1 cellular context compared by ENCODE assay signal in the genomic region with DNA sequence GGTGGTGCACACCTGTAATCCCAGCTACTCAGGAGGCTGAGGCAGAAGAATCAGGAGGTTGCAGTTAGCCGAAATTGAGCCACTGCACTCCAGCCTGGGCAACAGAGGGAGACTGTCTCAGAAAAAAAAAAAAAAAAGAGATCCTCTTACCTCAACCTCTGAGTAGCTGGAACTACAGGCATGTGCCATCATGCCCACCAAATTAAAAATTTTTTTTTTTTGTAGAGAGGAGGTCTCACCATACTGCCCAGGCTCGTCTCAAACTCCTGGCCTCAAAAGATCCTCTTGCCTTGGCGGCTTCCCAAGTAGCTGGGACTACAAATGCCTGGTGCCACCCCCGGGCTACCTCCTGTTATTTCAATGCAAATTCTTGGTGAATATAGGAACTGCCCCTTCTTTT.
TF ChIP-seq lines count a peak whose summit lies in the region.

No MANE protein-coding gene starts in this region.

TF ChIP-seq in K562, 482 proteins besides CTCF, POLR2A, EP300 and RAD21 (continued from another document):
- TF ChIP-seq, protein P1, sequence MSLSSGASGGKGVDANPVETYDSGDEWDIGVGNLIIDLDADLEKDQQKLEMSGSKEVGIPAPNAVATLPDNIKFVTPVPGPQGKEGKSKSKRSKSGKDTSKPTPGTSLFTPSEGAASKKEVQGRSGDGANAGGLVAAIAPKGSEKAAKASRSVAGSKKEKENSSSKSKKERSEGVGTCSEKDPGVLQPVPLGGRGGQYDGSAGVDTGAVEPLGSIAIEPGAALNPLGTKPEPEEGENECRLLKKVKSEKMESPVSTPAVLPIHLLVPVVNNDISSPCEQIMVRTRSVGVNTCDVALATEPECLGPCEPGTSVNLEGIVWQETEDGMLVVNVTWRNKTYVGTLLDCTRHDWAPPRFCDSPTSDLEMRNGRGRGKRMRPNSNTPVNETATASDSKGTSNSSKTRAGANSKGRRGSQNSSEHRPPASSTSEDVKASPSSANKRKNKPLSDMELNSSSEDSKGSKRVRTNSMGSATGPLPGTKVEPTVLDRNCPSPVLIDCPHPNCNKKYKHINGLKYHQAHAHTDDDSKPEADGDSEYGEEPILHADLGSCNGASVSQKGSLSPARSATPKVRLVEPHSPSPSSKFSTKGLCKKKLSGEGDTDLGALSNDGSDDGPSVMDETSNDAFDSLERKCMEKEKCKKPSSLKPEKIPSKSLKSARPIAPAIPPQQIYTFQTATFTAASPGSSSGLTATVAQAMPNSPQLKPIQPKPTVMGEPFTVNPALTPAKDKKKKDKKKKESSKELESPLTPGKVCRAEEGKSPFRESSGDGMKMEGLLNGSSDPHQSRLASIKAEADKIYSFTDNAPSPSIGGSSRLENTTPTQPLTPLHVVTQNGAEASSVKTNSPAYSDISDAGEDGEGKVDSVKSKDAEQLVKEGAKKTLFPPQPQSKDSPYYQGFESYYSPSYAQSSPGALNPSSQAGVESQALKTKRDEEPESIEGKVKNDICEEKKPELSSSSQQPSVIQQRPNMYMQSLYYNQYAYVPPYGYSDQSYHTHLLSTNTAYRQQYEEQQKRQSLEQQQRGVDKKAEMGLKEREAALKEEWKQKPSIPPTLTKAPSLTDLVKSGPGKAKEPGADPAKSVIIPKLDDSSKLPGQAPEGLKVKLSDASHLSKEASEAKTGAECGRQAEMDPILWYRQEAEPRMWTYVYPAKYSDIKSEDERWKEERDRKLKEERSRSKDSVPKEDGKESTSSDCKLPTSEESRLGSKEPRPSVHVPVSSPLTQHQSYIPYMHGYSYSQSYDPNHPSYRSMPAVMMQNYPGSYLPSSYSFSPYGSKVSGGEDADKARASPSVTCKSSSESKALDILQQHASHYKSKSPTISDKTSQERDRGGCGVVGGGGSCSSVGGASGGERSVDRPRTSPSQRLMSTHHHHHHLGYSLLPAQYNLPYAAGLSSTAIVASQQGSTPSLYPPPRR (CRISPR knock-in tag; IDR thresholded peaks at IDR 0.05; ENCODE audit: borderline replicate concordance): no peak
- TF ChIP-seq TBL1XR1 (IDR thresholded peaks at IDR 0.05; ENCODE audit: low read length in 2 of 2): no peak
- no peak for TF ChIP-seq ELF2 (CRISPR knock-in tag; IDR thresholded peaks at IDR 0.05)
- TF ChIP-seq, protein P2, sequence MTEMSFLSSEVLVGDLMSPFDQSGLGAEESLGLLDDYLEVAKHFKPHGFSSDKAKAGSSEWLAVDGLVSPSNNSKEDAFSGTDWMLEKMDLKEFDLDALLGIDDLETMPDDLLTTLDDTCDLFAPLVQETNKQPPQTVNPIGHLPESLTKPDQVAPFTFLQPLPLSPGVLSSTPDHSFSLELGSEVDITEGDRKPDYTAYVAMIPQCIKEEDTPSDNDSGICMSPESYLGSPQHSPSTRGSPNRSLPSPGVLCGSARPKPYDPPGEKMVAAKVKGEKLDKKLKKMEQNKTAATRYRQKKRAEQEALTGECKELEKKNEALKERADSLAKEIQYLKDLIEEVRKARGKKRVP (CRISPR knock-in tag; IDR thresholded peaks at IDR 0.05): no peak
- TF ChIP-seq KDM1A (IDR thresholded peaks at IDR 0.05): no peak
- TF ChIP-seq SOX6 (IDR thresholded peaks at IDR 0.05): no peak
- no peak for TF ChIP-seq ZBTB5 (IDR thresholded peaks at IDR 0.05)
- no peak for TF ChIP-seq ZNF24 (IDR thresholded peaks at IDR 0.05)
- no peak for TF ChIP-seq BMI1 (IDR thresholded peaks at IDR 0.05; ENCODE audit: low read length)
- TF ChIP-seq, protein P3, sequence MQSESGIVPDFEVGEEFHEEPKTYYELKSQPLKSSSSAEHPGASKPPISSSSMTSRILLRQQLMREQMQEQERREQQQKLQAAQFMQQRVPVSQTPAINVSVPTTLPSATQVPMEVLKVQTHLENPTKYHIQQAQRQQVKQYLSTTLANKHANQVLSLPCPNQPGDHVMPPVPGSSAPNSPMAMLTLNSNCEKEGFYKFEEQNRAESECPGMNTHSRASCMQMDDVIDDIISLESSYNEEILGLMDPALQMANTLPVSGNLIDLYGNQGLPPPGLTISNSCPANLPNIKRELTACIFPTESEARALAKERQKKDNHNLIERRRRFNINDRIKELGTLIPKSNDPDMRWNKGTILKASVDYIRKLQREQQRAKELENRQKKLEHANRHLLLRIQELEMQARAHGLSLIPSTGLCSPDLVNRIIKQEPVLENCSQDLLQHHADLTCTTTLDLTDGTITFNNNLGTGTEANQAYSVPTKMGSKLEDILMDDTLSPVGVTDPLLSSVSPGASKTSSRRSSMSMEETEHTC (IDR thresholded peaks at IDR 0.05): no peak
